35 cellular contexts compared by ENCODE assay signal in the genomic region with DNA sequence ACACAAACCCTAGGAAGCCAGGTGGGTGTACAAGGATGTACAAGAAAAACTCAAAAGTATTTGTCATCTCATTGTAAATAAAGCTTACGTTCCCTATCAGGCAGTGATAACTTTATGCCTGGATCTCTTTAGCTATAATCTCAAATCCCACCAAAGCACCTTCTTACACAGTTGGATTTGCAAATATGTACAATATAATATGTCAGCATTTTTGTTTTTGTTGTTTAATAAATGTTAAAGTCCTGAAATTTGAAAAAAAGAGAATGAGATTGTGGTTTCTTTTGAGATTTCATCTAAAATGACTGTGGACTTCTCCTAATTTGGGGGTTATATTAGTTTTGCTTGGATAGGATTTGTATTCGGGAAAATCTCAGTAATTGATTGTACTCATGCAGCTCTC.
"Had no signal": no experiment of that assay in that cellular context is flagged by ENCODE, and none has a peak within 500 bp of the region (broad histone marks: within the 10 kb centered on the region; RNA-seq: fewer than 3 reads in every experiment).

No MANE protein-coding gene starts in this region.

- H3K9me3 ChIP-seq: MG63 had no signal

- H3K36me3 ChIP-seq: MG63 had no signal

- H3K4me3 ChIP-seq: MG63 had no signal

- DNase-seq: Karpas-422, Kasumi-1, MG63, MM.1S, MV-4-11, NCI-H1048, NCI-H1092, NCI-H1092 treated with DMSO at 0.1 percent for 48 hours, NCI-H1105, NCI-H1105 treated with DMSO at 0.1 percent for 48 hours, NCI-H1417, NCI-H1417 treated with DMSO at 0.1 percent for 48 hours, NCI-H1436, NCI-H1436 treated with DMSO at 0.1 percent for 48 hours, NCI-H146, NCI-H1694, NCI-H1694 treated with DMSO at 0.1 percent for 48 hours, NCI-H187, NCI-H187 treated with DMSO at 0.1 percent for 48 hours, NCI-H1930, NCI-H2029, NCI-H2029 treated with DMSO at 0.1 percent for 48 hours, NCI-H2081, NCI-H2081 treated with DMSO at 0.1 percent for 48 hours, NCI-H2107, NCI-H2171, NCI-H2171 treated with DMSO at 0.1 percent for 48 hours, NCI-H2227 treated with DMSO at 0.1 percent for 48 hours, NCI-H226, NCI-H345, NCI-H446, NCI-H446 treated with DMSO at 0.1 percent for 48 hours, NCI-H510A, NCI-H510A treated with DMSO at 0.1 percent for 48 hours, NCI-H524 had no signal

- H3K27me3 ChIP-seq: MG63 had no signal
